In genomic region chr3:128650096-128651050, GRCh38 we compare ENCODE assay signal across 9 cellular contexts. TPM values are rescaled to one million over a fixed set of nuclear protein-coding genes. Genes with fewer than 3 reads are reported as not detected.
DNase-seq lines count a peak whose midpoint lies in the region; ATAC-seq, FAIRE-seq and TF ChIP-seq lines count a peak whose summit lies in the region.
"Had no signal": no experiment of that assay in that cellular context is flagged by ENCODE, and none has a peak within 500 bp of the region (broad histone marks: within the 10 kb centered on the region; RNA-seq: fewer than 3 reads in every experiment).

Gene RPN1, minus strand, starts transcription at chr3:128650818. Its CDS starts 18 bp downstream, at chr3:128650800.

- no peaks in the 10 kb centered on the region for H3K9me3 Mint-ChIP-seq in chondrocyte (ENCODE audit: low read depth)

- H3K9me3 ChIP-seq in BE2C (no peaks in the 10 kb centered on the region), kidney (ENCODE audit: control insufficient read depth in 1 of 2, low read length in 2 of 2) (no peaks in the 10 kb centered on the region)

- no peaks in the 10 kb centered on the region for H3K4me1 ChIP-seq in BE2C
- H3K4me1 ChIP-seq in kidney (ENCODE audit: control insufficient read depth in 1 of 2, insufficient read depth in 1 of 2, low read depth in 1 of 2, low read length in 2 of 2), result peaks cover 2 to 8% of the 10 kb centered on the region in 2 donors

- no peaks in the 10 kb centered on the region for H3K27me3 ChIP-seq in BE2C

- peak within 1 kb of the TSS; percentile 94 to 97 for H3K9ac ChIP-seq in kidney (ENCODE audit: low read length in 2 of 2)

- H3K36me3 Mint-ChIP-seq in chondrocyte (ENCODE audit: low read depth), result no peaks in the 10 kb centered on the region

- FAIRE-seq in GM19239 (lab: Jason Lieb, UNC), result peak; percentile 78
- peak; percentile 33 for FAIRE-seq in kidney (lab: Jason Lieb, UNC)
- FAIRE-seq: islet of Langerhans had no signal

- intact Hi-C loops in kidney (cut with DNase I), result no loop called here

- peak within 1 kb of the TSS; percentile 94 to 99 for H3K27ac ChIP-seq in kidney (ENCODE audit: low read depth in 2 of 2, low read length in 2 of 2)

- ATAC-seq in HG03442 (IDR thresholded peaks at IDR 0.05; ENCODE audit: unreplicated experiment), result peak; percentile 90

- H3K36me3 ChIP-seq in BE2C, result peaks cover 6% of the 10 kb centered on the region
- no peaks in the 10 kb centered on the region for H3K36me3 ChIP-seq in kidney (ENCODE audit: control insufficient read depth in 1 of 2, insufficient read depth in 2 of 2, low read length in 2 of 2)

- H3K27me3 Mint-ChIP-seq in chondrocyte (ENCODE audit: low read depth), result no peaks in the 10 kb centered on the region

- peak within 1 kb of the TSS; percentile 82 for H3K4me3 Mint-ChIP-seq in chondrocyte (ENCODE audit: unreplicated experiment)

- DNase-seq in BE2C, result peak; percentile 97
- peak; percentile 90 for DNase-seq in GM19239 (ENCODE audit: insufficient read length, low spot score)
- DNase-seq in NCI-H510A treated with DMSO at 0.1 percent for 48 hours (lab: John Stamatoyannopoulos, UW), result peak; percentile 80
- DNase-seq in activated CD4-positive, alpha-beta T cell treated with anti-CD3 and anti-CD28 coated beads for 24 hours (ENCODE audit: low read depth in 2 of 2), result peak; percentile 89 to 92
- peak; percentile 97 for DNase-seq in chondrocyte (ENCODE audit: low spot score)
- DNase-seq in kidney, result peak; percentile 99
- peak; percentile 90 to 93 for DNase-seq in stimulated activated CD4-positive, alpha-beta T cell treated with anti-CD3 and anti-CD28 coated beads, Interleukin-15, amount 100 ng/mL, for 1 hour (ENCODE audit: low read depth in 1 of 2, low spot score in 1 of 2)

- H3K4me1 Mint-ChIP-seq in chondrocyte (ENCODE audit: low read depth), result peaks cover 26% of the 10 kb centered on the region

- peak within 1 kb of the TSS; percentile 93 for H3K27ac Mint-ChIP-seq in chondrocyte (ENCODE audit: unreplicated experiment)

- no peak for TF ChIP-seq CTCF in BE2C (IDR thresholded peaks at IDR 0.05; ENCODE audit: low read depth, low read length)
- TF ChIP-seq CTCF in chondrocyte (IDR thresholded peaks at IDR 0.05), result peak; percentile 26
- no peak for TF ChIP-seq CTCF in kidney (IDR thresholded peaks at IDR 0.05; ENCODE audit: borderline replicate concordance, extremely low read depth, insufficient read depth)

- H3K4me3 ChIP-seq in BE2C (ENCODE audit: low read depth, low read length) (peak within 1 kb of the TSS; percentile 93), kidney (ENCODE audit: low read length in 2 of 2) (peak within 1 kb of the TSS; percentile 85 to 86)

RNA-seq across cellular contexts. Expression of gene RPN1, which starts in this region (rescaled TPM):
- polyA plus RNA-seq in BE2C (2012; ENCODE audit: insufficient read depth, insufficient read length, low read depth), result 221 TPM
- total RNA-seq in chondrocyte (209 to 293 TPM (median 213 TPM) in 3 replicates), kidney (234 TPM)
- 192 TPM for polyA plus RNA-seq in kidney (ENCODE audit: insufficient read depth, low read depth, low replicate concordance)

Comparison
In these comparisons a context has a peak if more than half of its experiments do, and no peak if none do; other contexts are left out.
1. Peak in every context shown above with its lines: DNase-seq, ATAC-seq, H3K4me3 ChIP-seq and H3K27ac ChIP-seq.